ENCODE assay signal across 24 cellular contexts in the genomic region with DNA sequence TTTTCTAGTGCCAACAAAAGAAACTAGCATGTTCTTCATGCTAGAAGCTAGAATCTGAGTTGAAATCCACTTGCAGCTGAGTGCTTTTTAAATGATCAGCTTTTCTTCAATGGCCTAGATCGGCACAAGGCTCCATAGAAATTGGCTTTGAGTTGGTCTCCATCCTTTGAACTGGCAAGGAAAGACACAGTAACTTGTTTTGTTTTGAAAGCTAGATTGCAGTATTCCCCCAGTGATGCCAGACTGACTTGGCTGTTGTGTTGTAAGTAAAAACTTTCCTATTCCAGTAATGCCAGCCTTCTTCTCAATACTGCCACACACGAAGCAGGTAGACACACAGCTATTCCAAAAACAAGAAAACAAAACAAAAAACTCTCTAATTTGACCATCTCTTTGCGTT.
"Had no signal": no experiment of that assay in that cellular context is flagged by ENCODE, and none has a peak within 500 bp of the region (broad histone marks: within the 10 kb centered on the region; RNA-seq: fewer than 3 reads in every experiment).

No MANE protein-coding gene starts in this region.

- DNase-seq: colonic mucosa; effector CD8-positive, alpha-beta T cell; endodermal cell; foreskin melanocyte; kidney; mesendoderm; natural killer cell; occipital lobe; pancreas; right cardiac atrium; sigmoid colon; stimulated activated CD4-positive, alpha-beta T cell treated with anti-CD3 and anti-CD28 coated beads, Interleukin-2, amount 100 ng/mL, for 24 hours; stimulated activated CD4-positive, alpha-beta T cell treated with anti-CD3 and anti-CD28 coated beads, Interleukin-4, amount 100 ng/mL, for 24 hours; stimulated activated naive CD4-positive, alpha-beta T cell treated with Interleukin-2 at 50 U/mL for 16 hours; stomach; thyroid gland had no signal

- H3K36me3 Mint-ChIP-seq: stimulated activated effector memory CD8-positive, alpha-beta T cell treated with anti-CD3 and anti-CD28 coated beads, Interleukin-12 subunit alpha, Interleukin-12 subunit beta, amount 100 ng/mL, for 72 hours; type B pancreatic cell had no signal

- H3K27me3 ChIP-seq: colonic mucosa, pancreas, sigmoid colon, stomach, thyroid gland had no signal

- H3K4me1 Mint-ChIP-seq: endodermal cell; natural killer cell; stimulated activated effector memory CD8-positive, alpha-beta T cell treated with anti-CD3 and anti-CD28 coated beads, Interleukin-12 subunit alpha, Interleukin-12 subunit beta, amount 100 ng/mL, for 72 hours had no signal

- H3K4me3 Mint-ChIP-seq: dendritic cell treated with granulocyte-macrophage colony-stimulating factor and Interleukin-4, amounts not matched to agents 40 ng/mL and 50 ng/mL, for 4 days; endodermal cell; natural killer cell; stimulated activated effector memory CD8-positive, alpha-beta T cell treated with anti-CD3 and anti-CD28 coated beads, Interleukin-12 subunit alpha, Interleukin-12 subunit beta, amount 100 ng/mL, for 72 hours; type B pancreatic cell had no signal

- H3K4me3 ChIP-seq: colonic mucosa, lung, pancreas, prostate gland, sigmoid colon, stomach, thyroid gland had no signal

- H3K9me3 ChIP-seq: colonic mucosa, pancreas, prostate gland, sigmoid colon, thyroid gland had no signal

- H3K27me3 Mint-ChIP-seq: dendritic cell treated with granulocyte-macrophage colony-stimulating factor and Interleukin-4, amounts not matched to agents 40 ng/mL and 50 ng/mL, for 4 days; type B pancreatic cell had no signal

- H3K27ac ChIP-seq: colonic mucosa, epithelial cell of prostate, pancreas, prostate gland, sigmoid colon, stomach, thyroid gland had no signal

- H3K4me1 ChIP-seq: colonic mucosa, pancreas, prostate gland, sigmoid colon, stomach, thyroid gland had no signal

- H3K27ac Mint-ChIP-seq: dendritic cell treated with granulocyte-macrophage colony-stimulating factor and Interleukin-4, amounts not matched to agents 40 ng/mL and 50 ng/mL, for 4 days; endodermal cell; natural killer cell; stimulated activated effector memory CD8-positive, alpha-beta T cell treated with anti-CD3 and anti-CD28 coated beads, Interleukin-12 subunit alpha, Interleukin-12 subunit beta, amount 100 ng/mL, for 72 hours; type B pancreatic cell had no signal

- FAIRE-seq: kidney, pancreas had no signal

- H3K36me3 ChIP-seq: colonic mucosa, pancreas, prostate gland, stomach, thyroid gland had no signal

- H3K9me3 Mint-ChIP-seq: type B pancreatic cell had no signal

- ATAC-seq: esophagus mucosa; left lobe of liver; natural killer cell; pancreas; right cardiac atrium; stimulated activated effector memory CD8-positive, alpha-beta T cell treated with anti-CD3 and anti-CD28 coated beads, Interleukin-12 subunit alpha, Interleukin-12 subunit beta, amount 100 ng/mL, for 72 hours had no signal
